28 cellular contexts compared by ENCODE assay signal in genomic region chr11:72370201-72370600, GRCh38.
"Had no signal": no experiment of that assay in that cellular context is flagged by ENCODE, and none has a peak within 500 bp of the region (broad histone marks: within the 10 kb centered on the region; RNA-seq: fewer than 3 reads in every experiment).

No MANE protein-coding gene starts in this region.

- H3K27ac ChIP-seq: SJSA1 had no signal

- FAIRE-seq: bronchial epithelial cell, TTC549 had no signal

- ATAC-seq: activated CD4-positive, alpha-beta T cell treated with anti-CD3 and anti-CD28 coated beads for 36 hours; activated CD4-positive, CD25-positive, alpha-beta regulatory T cell treated with anti-CD3 and anti-CD28 coated beads, Interleukin-2, amount 50 U/mL, for 24 hours; activated CD8-positive, alpha-beta T cell treated with anti-CD3 and anti-CD28 coated beads, Interleukin-2, amount 10 ng/mL, durations not matched to agents 7 days and 5 days; activated naive CD8-positive, alpha-beta T cell treated with anti-CD3 and anti-CD28 coated beads, Interleukin-2, amount 50 U/mL, for 24 hours; activated T-cell treated with anti-CD3 and anti-CD28 coated beads, Interleukin-2, amount 50 U/mL, for 4 hours; Panc1; WTC11 had no signal

- H3K27me3 ChIP-seq: SJSA1 had no signal

- H3K4me3 ChIP-seq: SJSA1 had no signal

- DNase-seq: activated CD4-positive, alpha-beta T cell treated with anti-CD3 and anti-CD28 coated beads for 36 hours; activated CD4-positive, alpha-beta T cell treated with anti-CD3 and anti-CD28 coated beads, Interleukin-2, amount 10 ng/mL, durations not matched to agents 7 days and 5 days; activated CD4-positive, alpha-beta T cell treated with anti-CD3 and anti-CD28 coated beads, Interleukin-2, amount 50 U/mL, for 48 hours; activated CD8-positive, alpha-beta T cell treated with anti-CD3 and anti-CD28 coated beads, Interleukin-2, amount 10 ng/mL, durations not matched to agents 7 days and 5 days; activated gamma-delta T cell treated with Interleukin-2 at 50 U/mL for 16 hours; activated naive CD4-positive, alpha-beta T cell treated with anti-CD3 and anti-CD28 coated beads for 36 hours; activated naive CD8-positive, alpha-beta T cell treated with anti-CD3 and anti-CD28 coated beads, Interleukin-2, amount 50 U/mL, for 24 hours; activated T-cell treated with anti-CD3 and anti-CD28 coated beads for 4 hours; activated T-cell treated with anti-CD3 and anti-CD28 coated beads, Interleukin-2, amount 50 U/mL, for 4 hours; anterior cingulate cortex; caudate nucleus; Karpas-422; KBM-7; NCI-H1105; NCI-H1417 treated with DMSO at 0.1 percent for 48 hours; NCI-H1930; NCI-H2081 treated with DMSO at 0.1 percent for 48 hours; NCI-H345; NCI-H524 treated with DMSO at 0.1 percent for 48 hours; RPMI8226; SHP77 treated with DMSO at 0.1 percent for 48 hours; T1000 had no signal

- H3K36me3 ChIP-seq: SJSA1 had no signal

- H3K9me3 ChIP-seq: SJSA1 had no signal

- H3K4me1 ChIP-seq: SJSA1 had no signal
